1 cellular context compared by ENCODE assay signal in genomic region chr1:29408831-29409605, GRCh38.
TF ChIP-seq lines count a peak whose summit lies in the region.

No MANE protein-coding gene starts in this region.

TF ChIP-seq in H1, 55 proteins besides CTCF, POLR2A, EP300 and RAD21 (continued from another document):
- TF ChIP-seq ATF2 (IDR thresholded peaks at IDR 0.05; ENCODE audit: low read length) (no peak), RFX5 (IDR thresholded peaks at IDR 0.05; ENCODE audit: borderline replicate concordance, low read depth, low read length) (no peak), SP2 (IDR thresholded peaks at IDR 0.05; ENCODE audit: low read length) (no peak), NRF1 (IDR thresholded peaks at IDR 0.05; ENCODE audit: low read depth, low read length) (no peak)
